13 cellular contexts compared by ENCODE assay signal in the genomic region with DNA sequence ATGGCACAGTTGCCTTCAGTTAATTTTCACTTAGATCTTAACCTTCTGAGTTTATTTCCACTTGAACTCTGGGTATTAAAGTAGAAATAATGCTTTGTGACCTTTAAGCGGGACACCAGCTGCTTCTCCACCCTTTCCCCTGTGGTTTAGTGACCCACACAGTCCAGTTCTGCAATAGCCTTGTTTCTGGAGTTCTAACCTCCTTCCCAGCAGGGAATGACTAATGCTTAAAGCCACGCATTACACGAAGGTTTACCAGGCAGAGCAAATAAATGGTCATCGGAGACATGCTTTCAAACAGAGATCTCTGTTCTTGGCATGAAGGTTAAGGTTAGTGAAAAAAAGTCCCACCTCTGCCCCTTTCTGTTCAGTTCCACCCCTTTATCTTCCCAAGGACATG. TPM values are rescaled to one million over a fixed set of nuclear protein-coding genes. Genes with fewer than 3 reads are reported as not detected.
DNase-seq lines count a peak whose midpoint lies in the region; ATAC-seq, FAIRE-seq and TF ChIP-seq lines count a peak whose summit lies in the region.
"Had no signal": no experiment of that assay in that cellular context is flagged by ENCODE, and none has a peak within 500 bp of the region (broad histone marks: within the 10 kb centered on the region; RNA-seq: fewer than 3 reads in every experiment).

No MANE protein-coding gene starts in this region.

- ATAC-seq in pancreas (peak in 3 of 4 donors; percentile 76 to 85 (median 76)), GM21390 (IDR thresholded peaks at IDR 0.05; ENCODE audit: unreplicated experiment) (no peak)

- WGBS in pancreas, 2 donors: 42 to 60% methylated on average over 4 of the region's 4 CpGs

- no peaks in the 10 kb centered on the region for H3K36me3 ChIP-seq in pancreas
- H3K36me3 ChIP-seq: neutrophil had no signal

- no peak overlapping the region for H3K4me3 ChIP-seq in AG10803 (ENCODE audit: low read length)
- H3K4me3 ChIP-seq in pancreas: no peak overlapping the region

- no peaks in the 10 kb centered on the region for H3K9me3 ChIP-seq in pancreas
- H3K9me3 ChIP-seq: neutrophil had no signal

- TF ChIP-seq CTCF in AG10803 (conservative IDR thresholded peaks at IDR 0.05; ENCODE audit: low read length): peak; percentile 18; the same call in 1 of the 2 replicates
- TF ChIP-seq CTCF in pancreas (IDR thresholded peaks at IDR 0.05): no peak

- no peak for FAIRE-seq in pancreas (lab: Jason Lieb, UNC)

- DNase-seq in AG10803 (ENCODE audit: low read depth) (peak; percentile 91), amniotic epithelial cell (ENCODE audit: low read depth) (peak; percentile 93), foreskin melanocyte (peak; percentile 64), pancreas (no peak), mesenteric fat pad (ENCODE audit: low spot score) (no peak), NCI-H2081 (lab: John Stamatoyannopoulos, UW) (no peak)
- no peak for DNase-seq in activated CD8-positive, alpha-beta memory T cell treated with anti-CD3 and anti-CD28 coated beads, Interleukin-2, amount 50 U/mL, for 48 hours
- DNase-seq: activated T-cell treated with anti-CD3 and anti-CD28 coated beads, Interleukin-2, amount 50 U/mL, for 48 hours; CD4-positive, CD25-positive, alpha-beta regulatory T cell; NCI-H2227 treated with DMSO at 0.1 percent for 48 hours had no signal

- intact Hi-C loops in pancreas (cut with DNase I): no loop called here

- no peaks in the 10 kb centered on the region for H3K4me1 ChIP-seq in pancreas

- H3K27me3 ChIP-seq in pancreas: no peaks in the 10 kb centered on the region

- H3K27ac ChIP-seq in pancreas: peak overlapping the region in 1 of 4 donors; percentile 37
- H3K27ac ChIP-seq: epithelial cell of prostate, neutrophil had no signal

RNA-seq across cellular contexts. Expression of gene MEDAG, which starts 25.3 kb away (rescaled TPM):
- total RNA-seq in pancreas: 1 to 10 TPM in 4 of 6 donors, under 1 TPM in 2; 0.56 to 6.7 (median 1.7) TPM
- 1 to 10 TPM; 5.5 to 5.9 TPM for polyA plus RNA-seq in pancreas
- 187 TPM for total RNA-seq in mesenteric fat pad
- total RNA-seq: CD4-positive, CD25-positive, alpha-beta regulatory T cell had no signal

RNA-seq across cellular contexts. Expression of gene TEX26, which starts 51.7 kb away (rescaled TPM):
- total RNA-seq in pancreas (under 1 TPM in 2 of 6 donors, not detected in 4; 0.17 to 0.37 TPM), mesenteric fat pad (0.45 TPM)
- polyA plus RNA-seq in pancreas: under 1 TPM; 0.30 to 0.42 TPM
- total RNA-seq: CD4-positive, CD25-positive, alpha-beta regulatory T cell had no signal
- polyA plus RNA-seq: CD4-positive, CD25-positive, alpha-beta regulatory T cell had no signal

Comparison
In these comparisons a context has a peak if more than half of its experiments do, and no peak if none do; other contexts are left out.
1. DNase-seq: peak in AG10803 (single experiment), amniotic epithelial cell (single experiment) and foreskin melanocyte (single experiment); none in pancreas (0 of 6), mesenteric fat pad (single experiment), NCI-H2081 (0 of 2) and activated CD8-positive, alpha-beta memory T cell treated with anti-CD3 and anti-CD28 coated beads, Interleukin-2, amount 50 U/mL, for 48 hours (single experiment).
2. RNA of gene MEDAG, which starts 25.3 kb away (total RNA-seq): 187 TPM in mesenteric fat pad (single experiment); 0.56 to 6.7 TPM in pancreas; every median in the first group is over 10 times any median in the second.